In the genomic region with DNA sequence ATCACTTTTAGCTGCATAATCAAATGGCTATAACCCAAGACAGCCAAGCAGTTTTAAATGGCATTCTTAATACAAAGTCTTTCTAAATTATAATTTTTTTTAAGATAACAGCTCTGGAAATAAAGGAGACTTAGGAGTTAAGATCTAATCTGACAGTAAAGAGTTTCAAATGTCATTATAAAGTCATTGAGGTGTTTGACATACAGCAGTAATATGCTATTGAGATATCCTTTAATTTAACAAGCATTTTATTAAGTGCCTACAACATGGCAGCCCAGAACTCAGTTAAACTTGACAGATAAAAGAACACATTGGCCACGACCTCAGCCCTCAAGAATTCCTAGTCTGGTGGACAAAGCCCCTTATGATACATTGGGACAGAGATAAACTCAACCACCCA, we compare ENCODE assay signal across 33 cellular contexts.
A peak's percentile ranks its signal among the peaks of the same experiment; 100 is the strongest.
DNase-seq lines count a peak whose midpoint lies in the region; ATAC-seq and TF ChIP-seq lines count a peak whose summit lies in the region.
"Had no signal": no experiment of that assay in that cellular context is flagged by ENCODE, and none has a peak within 500 bp of the region (broad histone marks: within the 10 kb centered on the region; RNA-seq: fewer than 3 reads in every experiment).

No MANE protein-coding gene starts in this region.

- H3F3A ChIP-seq in SK-N-SH (replicated peaks; ENCODE audit: insufficient read depth) (no peaks in the 10 kb centered on the region), neural cell (ENCODE audit: insufficient read depth, low read length, poor library complexity, severe bottlenecking) (no peaks in the 10 kb centered on the region), PC-3 (ENCODE audit: low read length, unreplicated experiment) (no peaks in the 10 kb centered on the region)

- H3K4me2 ChIP-seq in SK-N-SH (no peak overlapping the region), OCI-LY3 (ENCODE audit: low read length) (0 out of 2 replicates have a peak overlapping the region, but pooled peaks have one; percentile 68), neural cell (ENCODE audit: low read length) (no peak overlapping the region), PC-3 (ENCODE audit: low read length) (no peak overlapping the region)
- H3K4me2 ChIP-seq: A549; BLaER1; BLaER1 treated with 17β-estradiol and CSF1 and Interleukin-3, amounts not matched to agents 10 nM and 100 nM had no signal

- intact Hi-C loops in PC-3 (cut with micrococcal nuclease): no loop called here

- H3K9ac ChIP-seq in SK-N-SH (no peak overlapping the region), OCI-LY3 (ENCODE audit: low read length) (no peak overlapping the region), neural cell (ENCODE audit: low read length) (no peak overlapping the region), PC-3 (ENCODE audit: low read length) (no peak overlapping the region)
- H3K9ac ChIP-seq: BLaER1; BLaER1 treated with 17β-estradiol and CSF1 and Interleukin-3, amounts not matched to agents 10 nM and 100 nM had no signal

- BruUV-seq in PC-3 (replicated peaks; lab: Mats Ljungman, UMichigan): no TSS peak

- POLR2A ChIA-PET in SK-N-SH (lab: Yijun Ruan, JAX) (no interaction called here), PC-3 (lab: Charles Lee; ENCODE audit: unreplicated experiment) (no interaction called here)

- no peaks in the 10 kb centered on the region; the same call in 1 of the 2 replicates for H3K9me2 ChIP-seq in SK-N-SH
- H3K9me2 ChIP-seq in neural cell (ENCODE audit: insufficient read depth, low read length): no peaks in the 10 kb centered on the region
- no peaks in the 10 kb centered on the region for H3K9me2 ChIP-seq in PC-3 (replicated peaks; ENCODE audit: low read length)

- no peak overlapping the region for H2AFZ ChIP-seq in SK-N-SH (ENCODE audit: low read depth)
- H2AFZ ChIP-seq in OCI-LY3 (ENCODE audit: low read depth, low read length): no peak overlapping the region
- no peak overlapping the region for H2AFZ ChIP-seq in neural cell (ENCODE audit: low read depth, low read length)
- no peak overlapping the region for H2AFZ ChIP-seq in PC-3 (ENCODE audit: low read length)

- H4K20me1 ChIP-seq in SK-N-SH (ENCODE audit: insufficient read depth) (no peaks in the 10 kb centered on the region), OCI-LY3 (ENCODE audit: insufficient read depth, low read length) (no peaks in the 10 kb centered on the region), neural cell (ENCODE audit: insufficient read depth) (no peaks in the 10 kb centered on the region), PC-3 (ENCODE audit: low read length) (no peaks in the 10 kb centered on the region)
- H4K20me1 ChIP-seq: BLaER1; BLaER1 treated with 17β-estradiol and CSF1 and Interleukin-3, amounts not matched to agents 10 nM and 100 nM had no signal

- TF ChIP-seq CTCF in SK-N-SH (IDR thresholded peaks at IDR 0.05): no peak
- TF ChIP-seq CTCF in OCI-LY3 (IDR thresholded peaks at IDR 0.05; ENCODE audit: low read depth, low read length): no peak
- TF ChIP-seq CTCF in neural cell (IDR thresholded peaks at IDR 0.05; ENCODE audit: poor library complexity, severe bottlenecking): no peak
- TF ChIP-seq CTCF in PC-3 (conservative IDR thresholded peaks at IDR 0.05; ENCODE audit: low read depth, low read length): no peak

- no peaks in the 10 kb centered on the region for H3K79me2 ChIP-seq in SK-N-SH (ENCODE audit: insufficient read depth)
- H3K79me2 ChIP-seq in OCI-LY3 (ENCODE audit: low read length): no peaks in the 10 kb centered on the region
- H3K79me2 ChIP-seq in neural cell (replicated peaks; ENCODE audit: insufficient read depth, low read length): no peaks in the 10 kb centered on the region
- no peaks in the 10 kb centered on the region for H3K79me2 ChIP-seq in PC-3 (ENCODE audit: low read length)

- H3K4me3 ChIP-seq in SK-N-SH (ENCODE audit: low read depth in 2 of 2, low read length in 1 of 2) (no peak overlapping the region), OCI-LY3 (ENCODE audit: low read length) (no peak overlapping the region), neural cell (ENCODE audit: low read length) (no peak overlapping the region), PC-3 (ENCODE audit: low read length) (no peak overlapping the region)
- H3K4me3 ChIP-seq: A549; BLaER1; BLaER1 treated with 17β-estradiol and CSF1 and Interleukin-3, amounts not matched to agents 10 nM and 100 nM had no signal

- peaks cover 0 to 9% of the 10 kb centered on the region in 2 experiments; a peak in 1 of 4 replicates for H3K4me1 ChIP-seq in SK-N-SH (ENCODE audit: control insufficient read depth in 1 of 2, insufficient read depth in 2 of 2, low read depth in 1 of 2, low read length in 1 of 2)
- peaks cover 23% of the 10 kb centered on the region for H3K4me1 ChIP-seq in OCI-LY3 (ENCODE audit: low read length)
- H3K4me1 ChIP-seq in PC-3 (ENCODE audit: insufficient read depth, low read length): no peaks in the 10 kb centered on the region
- H3K4me1 ChIP-seq: A549; BLaER1; BLaER1 treated with 17β-estradiol and CSF1 and Interleukin-3, amounts not matched to agents 10 nM and 100 nM; Caco-2 had no signal

- TF ChIP-seq EP300 in SK-N-SH (IDR thresholded peaks at IDR 0.05; ENCODE audit: borderline replicate concordance in 1 of 2, low read depth in 1 of 2, low read length in 1 of 2): no peak
- peak; percentile 16 for TF ChIP-seq EP300 in neural cell (conservative IDR thresholded peaks at IDR 0.05; ENCODE audit: poor library complexity, severe bottlenecking)

- H3K9me3 ChIP-seq in SK-N-SH (no peaks in the 10 kb centered on the region), OCI-LY3 (ENCODE audit: insufficient read depth, low read length) (no peaks in the 10 kb centered on the region), neural cell (ENCODE audit: low read length) (no peaks in the 10 kb centered on the region), PC-3 (ENCODE audit: low read length) (peaks cover 8% of the 10 kb centered on the region; the same call in 1 of the 2 replicates)
- H3K9me3 ChIP-seq: A549; BE2C; BLaER1; BLaER1 treated with 17β-estradiol and CSF1 and Interleukin-3, amounts not matched to agents 10 nM and 100 nM; Caco-2 had no signal

- DNase-seq in SK-N-SH: no peak
- DNase-seq in SK-N-DZ (ENCODE audit: low spot score): peak; percentile 55
- DNase-seq in KG1 (lab: John Stamatoyannopoulos, UW): no peak
- no peak for DNase-seq in PC-3
- no peak for DNase-seq in substantia nigra (lab: John Stamatoyannopoulos, UW)
- DNase-seq: 8988T; ACHN; AML-193; BE2C; C1 segment of cervical spinal cord; Caco-2; Calu3; CD4-positive, alpha-beta memory T cell; CD4-positive, alpha-beta T cell; CD4-positive, CD25-positive, alpha-beta regulatory T cell; CD8-positive, alpha-beta memory T cell; CD8-positive, alpha-beta T cell; COR-L47; DMS 273 treated with DMSO at 0.1 percent for 48 hours; DMS153; DMS53; DMS79; DMS79 treated with DMSO at 0.1 percent for 48 hours; DND-41; EL had no signal

- H3K27me3 ChIP-seq in SK-N-SH (ENCODE audit: insufficient read depth): no peaks in the 10 kb centered on the region
- H3K27me3 ChIP-seq in OCI-LY3 (ENCODE audit: low read depth, low read length): no peaks in the 10 kb centered on the region
- H3K27me3 ChIP-seq in neural cell (ENCODE audit: insufficient read depth, low read depth, low read length): no peaks in the 10 kb centered on the region
- H3K27me3 ChIP-seq in PC-3 (ENCODE audit: low read length): no peaks in the 10 kb centered on the region
- H3K27me3 ChIP-seq: BE2C; BLaER1; BLaER1 treated with 17β-estradiol and CSF1 and Interleukin-3, amounts not matched to agents 10 nM and 100 nM had no signal

- ATAC-seq in SK-N-SH treated with all-trans-retinoic acid at 6 μM for 48 hours (no peak), PC-3 (no peak)
- ATAC-seq: A549; CD8-positive, alpha-beta T cell had no signal

- TF ChIP-seq RAD21 in SK-N-SH (IDR thresholded peaks at IDR 0.05; ENCODE audit: low read length) (no peak), neural cell (conservative IDR thresholded peaks at IDR 0.05) (no peak)

- H3K36me3 ChIP-seq in SK-N-SH (replicated peaks in 1 of 2; ENCODE audit: control insufficient read depth in 1 of 2, insufficient read depth in 2 of 2, low read length in 1 of 2): no peaks in the 10 kb centered on the region
- no peaks in the 10 kb centered on the region for H3K36me3 ChIP-seq in OCI-LY3 (replicated peaks; ENCODE audit: low read depth, low read length)
- H3K36me3 ChIP-seq in neural cell (ENCODE audit: insufficient read depth, low read length): no peaks in the 10 kb centered on the region
- H3K36me3 ChIP-seq in PC-3 (ENCODE audit: low read depth, low read length): no peaks in the 10 kb centered on the region
- H3K36me3 ChIP-seq: BE2C; BLaER1; BLaER1 treated with 17β-estradiol and CSF1 and Interleukin-3, amounts not matched to agents 10 nM and 100 nM had no signal

- H3K27ac ChIP-seq in SK-N-SH (ENCODE audit: low read depth in 2 of 2, low read length in 1 of 2) (no peak overlapping the region), OCI-LY3 (ENCODE audit: low read length) (no peak overlapping the region), neural cell (ENCODE audit: low read length) (no peak overlapping the region), PC-3 (ENCODE audit: low read length) (no peak overlapping the region), substantia nigra (ENCODE audit: low read depth, low read length, poor library complexity, severe bottlenecking) (no peak overlapping the region)
- H3K27ac ChIP-seq: 22Rv1; A549; BLaER1; BLaER1 treated with 17β-estradiol and CSF1 and Interleukin-3, amounts not matched to agents 10 nM and 100 nM; C4-2B had no signal

- WGBS in SK-N-SH (ENCODE audit: low lambda C conversion rate): 13% methylated on average over 1 of the region's 1 CpG

- CTCF ChIA-PET in SK-N-SH (lab: Yijun Ruan, JAX): interaction anchor here (1.0 kb wide), 1 partner anchor 40 kb away, joined by 3 read pairs; no protein-coding TSS in a partner anchor
- CTCF ChIA-PET in PC-3 (lab: Charles Lee): no interaction called here

TF ChIP-seq in SK-N-SH treated with all-trans-retinoic acid at 6 μM for 48 hours, 23 proteins besides CTCF, POLR2A, EP300 and RAD21 (continues in another document):
- 0 out of 2 replicates have a peak, but pooled peaks have one; percentile 11 for TF ChIP-seq TCF4 (CRISPR knock-in tag; IDR thresholded peaks at IDR 0.05; ENCODE audit: borderline replicate concordance)
- TF ChIP-seq ISL1 (CRISPR knock-in tag; IDR thresholded peaks at IDR 0.05): peak; percentile 75

TF ChIP-seq in SK-N-SH, 30 proteins besides CTCF, POLR2A, EP300 and RAD21 (continues in another document):
- TF ChIP-seq TAF1 (IDR thresholded peaks at IDR 0.05; ENCODE audit: borderline replicate concordance, low read depth, low read length): no peak
- no peak for TF ChIP-seq POLR2AphosphoS5 (IDR thresholded peaks at IDR 0.05; ENCODE audit: low read depth, low read length)
- TF ChIP-seq FOXJ3 (CRISPR knock-in tag; IDR thresholded peaks at IDR 0.05): no peak
- no peak for TF ChIP-seq TEAD4 (IDR thresholded peaks at IDR 0.05; ENCODE audit: borderline replicate concordance, insufficient read depth)
- TF ChIP-seq GABPA (IDR thresholded peaks at IDR 0.05; ENCODE audit: low read depth): no peak

TF ChIP-seq in neural cell, 6 proteins besides CTCF, POLR2A, EP300 and RAD21 (continues in another document):
- TF ChIP-seq EZH2 (IDR thresholded peaks at IDR 0.05; ENCODE audit: borderline replicate concordance, insufficient read depth, low read length, poor library complexity, severe bottlenecking): no peak
